ENCODE assay signal across 12 cellular contexts in the genomic region with DNA sequence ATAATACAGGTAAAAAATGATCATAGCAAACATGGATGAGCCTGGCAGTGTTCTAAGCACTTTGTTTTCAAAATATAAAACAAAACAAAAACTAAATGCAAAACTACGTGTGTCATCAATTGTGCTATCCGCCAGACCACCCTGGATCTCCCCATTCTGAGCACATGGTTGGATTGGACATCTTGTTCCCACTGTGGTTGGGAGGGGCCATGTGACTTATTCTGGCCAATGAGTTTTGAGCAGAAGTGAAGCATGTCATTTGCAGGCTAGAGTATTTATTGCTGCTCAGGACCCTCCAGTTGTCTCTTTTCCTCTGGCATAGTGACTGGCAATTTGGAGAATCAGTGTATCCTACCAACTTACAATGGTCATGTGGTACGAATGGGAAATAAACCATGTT.
"Had no signal": no experiment of that assay in that cellular context is flagged by ENCODE, and none has a peak within 500 bp of the region (broad histone marks: within the 10 kb centered on the region; RNA-seq: fewer than 3 reads in every experiment).

No MANE protein-coding gene starts in this region.

- H3K4me1 Mint-ChIP-seq: naive thymus-derived CD8-positive, alpha-beta T cell had no signal

- DNase-seq: cortex of kidney; effector CD8-positive, alpha-beta T cell; foreskin melanocyte; left colon; mammary epithelial cell; mucosa of descending colon; naive thymus-derived CD8-positive, alpha-beta T cell; psoas muscle; sigmoid colon; stimulated activated CD4-positive, alpha-beta T cell treated with anti-CD3 and anti-CD28 coated beads, Interleukin-12 subunit alpha, Interleukin-12 subunit beta, amount 100 ng/mL, for 4 hours; stimulated activated naive CD4-positive, alpha-beta T cell treated with Interleukin-2 at 50 U/mL for 16 hours; trophoblast cell had no signal

- H3K4me3 Mint-ChIP-seq: naive thymus-derived CD8-positive, alpha-beta T cell had no signal

- ATAC-seq: left colon; mucosa of descending colon; naive thymus-derived CD8-positive, alpha-beta T cell; psoas muscle had no signal

- H3K9me3 Mint-ChIP-seq: naive thymus-derived CD8-positive, alpha-beta T cell had no signal

- H3K36me3 Mint-ChIP-seq: naive thymus-derived CD8-positive, alpha-beta T cell had no signal

- H3K27ac Mint-ChIP-seq: naive thymus-derived CD8-positive, alpha-beta T cell had no signal
